ENCODE assay signal across 1 cellular context in genomic region chr12:126384029-126384564, GRCh38.
TF ChIP-seq lines count a peak whose summit lies in the region.

No MANE protein-coding gene starts in this region.

TF ChIP-seq in H1, 55 proteins besides CTCF, POLR2A, EP300 and RAD21 (continued from another document):
- TF ChIP-seq CHD7 (IDR thresholded peaks at IDR 0.05; ENCODE audit: insufficient replicate concordance, low read length) (no peak), USF2 (IDR thresholded peaks at IDR 0.05; ENCODE audit: low read length) (no peak), HDAC6 (IDR thresholded peaks at IDR 0.05; ENCODE audit: low read depth, low read length) (no peak), RNF2 (IDR thresholded peaks at IDR 0.05; ENCODE audit: borderline replicate concordance, low read depth, low read length, missing control alignments, poor library complexity, severe bottlenecking) (no peak), SP2 (IDR thresholded peaks at IDR 0.05; ENCODE audit: low read length) (no peak), BACH1 (IDR thresholded peaks at IDR 0.05; ENCODE audit: low read length) (no peak)
